ENCODE assay signal across 9 cellular contexts in genomic region chr14:65226824-65227604, GRCh38.
DNase-seq lines count a peak whose midpoint lies in the region; ATAC-seq, FAIRE-seq and TF ChIP-seq lines count a peak whose summit lies in the region.
"Had no signal": no experiment of that assay in that cellular context is flagged by ENCODE, and none has a peak within 500 bp of the region (broad histone marks: within the 10 kb centered on the region; RNA-seq: fewer than 3 reads in every experiment).

No MANE protein-coding gene starts in this region.

- intact Hi-C loops in esophagus squamous epithelium (cut with DNase I): loop anchor here (5.0 kb wide), 1 partner anchor 185 kb away; the partner anchor contains the start of gene FUT8

- FAIRE-seq in small intestine (lab: Jason Lieb, UNC): no peak

- H3K27ac ChIP-seq in esophagus squamous epithelium (peak overlapping the region; percentile 26 to 66 (median 54)), small intestine (ENCODE audit: low read depth in 1 of 2, low read length in 1 of 2) (peak overlapping the region; percentile 61 to 88), gastroesophageal sphincter (no peak overlapping the region)

- H3K36me3 ChIP-seq in esophagus squamous epithelium: no peaks in the 10 kb centered on the region
- H3K36me3 ChIP-seq in small intestine (ENCODE audit: control insufficient read depth in 2 of 2, insufficient read depth in 2 of 2, low read length in 2 of 2): no peaks in the 10 kb centered on the region
- H3K36me3 ChIP-seq in gastroesophageal sphincter: no peaks in the 10 kb centered on the region
- H3K36me3 ChIP-seq: prostate gland had no signal

- no peaks in the 10 kb centered on the region for H3K9me3 ChIP-seq in esophagus squamous epithelium
- H3K9me3 ChIP-seq in small intestine (ENCODE audit: control insufficient read depth, low read depth): no peaks in the 10 kb centered on the region
- no peaks in the 10 kb centered on the region for H3K9me3 ChIP-seq in gastroesophageal sphincter
- H3K9me3 ChIP-seq: prostate gland had no signal

- TF ChIP-seq EP300 in gastroesophageal sphincter (IDR thresholded peaks at IDR 0.05): no peak

- H3K27me3 ChIP-seq in esophagus squamous epithelium: no peaks in the 10 kb centered on the region
- no peaks in the 10 kb centered on the region for H3K27me3 ChIP-seq in small intestine (ENCODE audit: control insufficient read depth in 2 of 2, insufficient read depth in 2 of 2, low read length in 2 of 2)
- no peaks in the 10 kb centered on the region for H3K27me3 ChIP-seq in gastroesophageal sphincter

- DNase-seq in ELR (ENCODE audit: low read depth): peak; percentile 56
- peak; percentile 72 for DNase-seq in NCI-H69 (lab: John Stamatoyannopoulos, UW)
- no peak for DNase-seq in esophagus squamous epithelium (lab: John Stamatoyannopoulos, UW)
- peak; percentile 79 for DNase-seq in small intestine
- DNase-seq in stimulated activated CD4-positive, alpha-beta T cell treated with anti-CD3 and anti-CD28 coated beads, Interleukin-12 subunit alpha, Interleukin-12 subunit beta, amount 100 ng/mL, for 4 hours: no peak
- DNase-seq in activated CD4-positive, alpha-beta T cell treated with anti-CD3 and anti-CD28 coated beads for 4 hours: no peak
- DNase-seq in stimulated activated CD4-positive, alpha-beta T cell treated with anti-CD3 and anti-CD28 coated beads, Interleukin-4, amount 100 ng/mL, for 24 hours: no peak

- H3K4me1 ChIP-seq in esophagus squamous epithelium: peaks cover 14 to 76% (median 24%) of the 10 kb centered on the region in 3 donors
- H3K4me1 ChIP-seq in small intestine (ENCODE audit: control insufficient read depth in 2 of 2, insufficient read depth in 1 of 2, low read depth in 1 of 2, low read length in 1 of 2): peaks cover 0 to 19% of the 10 kb centered on the region in 2 donors
- H3K4me1 ChIP-seq in gastroesophageal sphincter: peaks cover 0 to 22% (median 0%) of the 10 kb centered on the region in 3 donors

- ATAC-seq in gastroesophageal sphincter: no peak

- TF ChIP-seq CTCF in esophagus squamous epithelium (IDR thresholded peaks at IDR 0.05): no peak
- TF ChIP-seq CTCF in gastroesophageal sphincter (IDR thresholded peaks at IDR 0.05): no peak

- H3K4me3 ChIP-seq in esophagus squamous epithelium (no peak overlapping the region), small intestine (ENCODE audit: low read depth in 1 of 2, low read length in 2 of 2) (no peak overlapping the region), gastroesophageal sphincter (no peak overlapping the region)
- H3K4me3 ChIP-seq: prostate gland had no signal

- 37 to 65% methylated on average over 7 of the region's 7 CpGs for WGBS in esophagus squamous epithelium, 2 donors
- WGBS in small intestine, 3 donors: 21 to 49% (median 41%) methylated on average over 7 of the region's 7 CpGs
- 67 to 74% methylated on average over 4 to 6 of the region's 7 CpGs for WGBS in gastroesophageal sphincter (ENCODE audit: low coverage in 1 of 2), 2 donors

- TF ChIP-seq POLR2A in esophagus squamous epithelium (IDR thresholded peaks at IDR 0.05): no peak
- TF ChIP-seq POLR2A in gastroesophageal sphincter (IDR thresholded peaks at IDR 0.05): no peak

Comparison
In these comparisons a context has a peak if more than half of its experiments do, and no peak if none do; other contexts are left out.
1. DNase-seq: peak in ELR (single experiment), NCI-H69 (single experiment) and small intestine (single experiment); none in esophagus squamous epithelium (single experiment), stimulated activated CD4-positive, alpha-beta T cell treated with anti-CD3 and anti-CD28 coated beads, Interleukin-12 subunit alpha, Interleukin-12 subunit beta, amount 100 ng/mL, for 4 hours (single experiment), activated CD4-positive, alpha-beta T cell treated with anti-CD3 and anti-CD28 coated beads for 4 hours (0 of 2) and stimulated activated CD4-positive, alpha-beta T cell treated with anti-CD3 and anti-CD28 coated beads, Interleukin-4, amount 100 ng/mL, for 24 hours (single experiment).
2. H3K27ac ChIP-seq: peak in esophagus squamous epithelium (4 of 4) and small intestine (2 of 2); none in gastroesophageal sphincter (0 of 4).